ENCODE assay signal across 8 cellular contexts in genomic region chr5:56481998-56482698, GRCh38.
DNase-seq lines count a peak whose midpoint lies in the region; ATAC-seq and TF ChIP-seq lines count a peak whose summit lies in the region.

No MANE protein-coding gene starts in this region.

- H3K4me3 Mint-ChIP-seq in HFFc6 (peak overlapping the region; percentile 88), T-helper 17 cell (peak overlapping the region; percentile 92)

- peaks cover 23% of the 10 kb centered on the region for H3K27me3 ChIP-seq in skeletal muscle satellite cell (ENCODE audit: control insufficient read depth, insufficient read depth, low read length)
- peaks cover 22% of the 10 kb centered on the region for H3K27me3 ChIP-seq in H7 (ENCODE audit: control insufficient read depth, insufficient read depth, low read length)

- peaks cover 19% of the 10 kb centered on the region for H3K4me1 Mint-ChIP-seq in HFFc6 (ENCODE audit: low read depth)
- peaks cover 46% of the 10 kb centered on the region for H3K4me1 Mint-ChIP-seq in T-helper 17 cell

- H3K36me3 ChIP-seq in skeletal muscle satellite cell (ENCODE audit: insufficient read depth, low read length) (no peaks in the 10 kb centered on the region), H7 (replicated peaks; ENCODE audit: control insufficient read depth, insufficient read depth, low read length) (no peaks in the 10 kb centered on the region)

- H3K9me3 Mint-ChIP-seq in HFFc6: peaks cover 4% of the 10 kb centered on the region; the same call in 1 of the 2 replicates

- H3K4me1 ChIP-seq in skeletal muscle satellite cell (ENCODE audit: control insufficient read depth, insufficient read depth, low read length): peaks cover 15% of the 10 kb centered on the region

- H3K36me3 Mint-ChIP-seq in HFFc6 (ENCODE audit: low read depth) (no peaks in the 10 kb centered on the region), T-helper 17 cell (ENCODE audit: low read depth) (no peaks in the 10 kb centered on the region)

- no peaks in the 10 kb centered on the region for H3K9me3 ChIP-seq in T-helper 17 cell (ENCODE audit: control insufficient read depth, low read length, poor library complexity, severe bottlenecking)
- H3K9me3 ChIP-seq in skeletal muscle satellite cell (replicated peaks; ENCODE audit: low read length): no peaks in the 10 kb centered on the region

- H3K4me2 ChIP-seq in skeletal muscle satellite cell (ENCODE audit: low read length): peak overlapping the region; percentile 98

- H3K4me3 ChIP-seq in foreskin fibroblast (ENCODE audit: low read depth in 1 of 2, low read length in 2 of 2): peak overlapping the region; percentile 71 to 79
- peak overlapping the region; percentile 77 for H3K4me3 ChIP-seq in skeletal muscle satellite cell (ENCODE audit: low read length)
- H3K4me3 ChIP-seq in H7 (ENCODE audit: insufficient read depth, low read depth, low read length): no peak overlapping the region

- no peak overlapping the region for H3K9ac ChIP-seq in skeletal muscle satellite cell (ENCODE audit: low read depth, low read length)

- TF ChIP-seq CTCF in HFFc6 (IDR thresholded peaks at IDR 0.05) (no peak), foreskin fibroblast (IDR thresholded peaks at IDR 0.05; ENCODE audit: low read depth, low read length) (no peak)

- H3K27ac Mint-ChIP-seq in HFFc6: no peak overlapping the region
- peak overlapping the region; percentile 99 for H3K27ac Mint-ChIP-seq in T-helper 17 cell

- ATAC-seq in T-helper 17 cell: no peak
- ATAC-seq in HG02981 (IDR thresholded peaks at IDR 0.05; ENCODE audit: unreplicated experiment): no peak
- no peak for ATAC-seq in GM19397 (IDR thresholded peaks at IDR 0.05; ENCODE audit: unreplicated experiment)

- DNase-seq in HFFc6 (no peak), T-helper 17 cell (no peak), foreskin fibroblast (peak in 1 of 2 donors; percentile 10), NCI-H748 treated with DMSO at 0.1 percent for 48 hours (lab: John Stamatoyannopoulos, UW) (no peak), H7 (no peak)

- H3K27me3 Mint-ChIP-seq in HFFc6 (ENCODE audit: insufficient read depth) (peaks cover 7% of the 10 kb centered on the region; the same call in 1 of the 2 replicates), T-helper 17 cell (no peaks in the 10 kb centered on the region)
